Comparison of ENCODE assay signal across 1 cellular context in genomic region chr3:54717506-54717905, GRCh38.
TF ChIP-seq lines count a peak whose summit lies in the region.

No MANE protein-coding gene starts in this region.

TF ChIP-seq in HepG2, 621 proteins besides CTCF, POLR2A, EP300 and RAD21 (continued from another document):
- TF ChIP-seq GMEB1 (CRISPR knock-in tag; IDR thresholded peaks at IDR 0.05; ENCODE audit: borderline replicate concordance) = no peak
- no peak for TF ChIP-seq ZNF10 (CRISPR knock-in tag; IDR thresholded peaks at IDR 0.05; ENCODE audit: borderline replicate concordance, low read depth)
TF ChIP-seq in HepG2: peak in this region for 2.
